In genomic region chr12:94227066-94227465, GRCh38 we compare ENCODE assay signal across 29 cellular contexts.
"Had no signal": no experiment of that assay in that cellular context is flagged by ENCODE, and none has a peak within 500 bp of the region (broad histone marks: within the 10 kb centered on the region; RNA-seq: fewer than 3 reads in every experiment).

No MANE protein-coding gene starts in this region.

- H3K4me3 ChIP-seq: MG63, Peyer's patch, SJSA1 had no signal

- H3K27ac ChIP-seq: Peyer's patch, SJSA1 had no signal

- H3K4me1 ChIP-seq: Peyer's patch, SJSA1 had no signal

- H3K36me3 ChIP-seq: MG63, Peyer's patch, SJSA1 had no signal

- DNase-seq: activated CD4-positive, alpha-beta memory T cell treated with anti-CD3 and anti-CD28 coated beads, Interleukin-2, amount 10 ng/mL, durations not matched to agents 7 days and 5 days; activated CD8-positive, alpha-beta memory T cell treated with anti-CD3 and anti-CD28 coated beads, Interleukin-2, amount 10 ng/mL, durations not matched to agents 7 days and 5 days; activated CD8-positive, alpha-beta memory T cell treated with anti-CD3 and anti-CD28 coated beads, Interleukin-2, amount 50 U/mL, for 48 hours; activated effector memory CD4-positive, alpha-beta T cell treated with Interleukin-2 at 50 U/mL for 16 hours; activated naive CD4-positive, alpha-beta T cell treated with anti-CD3 and anti-CD28 coated beads, Interleukin-2, amount 10 ng/mL, durations not matched to agents 7 days and 5 days; activated naive CD8-positive, alpha-beta T cell treated with anti-CD3 and anti-CD28 coated beads, Interleukin-2, amount 50 U/mL, for 24 hours; activated T-cell treated with anti-CD3 and anti-CD28 coated beads, Interleukin-2, amount 50 U/mL, for 48 hours; anterior cingulate cortex; caudate nucleus; cerebellar nuclear complex; Kasumi-1; MG63; MV-4-11; NCI-H1092; NCI-H1436 treated with DMSO at 0.1 percent for 48 hours; NCI-H187; NCI-H2029 treated with DMSO at 0.1 percent for 48 hours; NCI-H2107; NCI-H2171; NCI-H446; NCI-H510A treated with DMSO at 0.1 percent for 48 hours; PC-3; Peyer's patch; RPMI8226; SHP77 treated with DMSO at 0.1 percent for 48 hours; SK-N-SH had no signal

- ATAC-seq: activated CD8-positive, alpha-beta memory T cell treated with anti-CD3 and anti-CD28 coated beads, Interleukin-2, amount 10 ng/mL, durations not matched to agents 7 days and 5 days; activated naive CD8-positive, alpha-beta T cell treated with anti-CD3 and anti-CD28 coated beads, Interleukin-2, amount 50 U/mL, for 24 hours; PC-3 had no signal

- FAIRE-seq: bronchial epithelial cell, TTC549 had no signal

- H3K27me3 ChIP-seq: Peyer's patch had no signal

- H3K9me3 ChIP-seq: MG63, Peyer's patch, SJSA1, SK-N-SH had no signal
